ENCODE assay signal across 21 cellular contexts in genomic region chr6:36928547-36928918, GRCh38. TPM values are rescaled to one million over a fixed set of nuclear protein-coding genes. Genes with fewer than 3 reads are reported as not detected.
A peak's percentile ranks its signal among the peaks of the same experiment; 100 is the strongest.
DNase-seq lines count a peak whose midpoint lies in the region; ATAC-seq and TF ChIP-seq lines count a peak whose summit lies in the region.
"Had no signal": no experiment of that assay in that cellular context is flagged by ENCODE, and none has a peak within 500 bp of the region (broad histone marks: within the 10 kb centered on the region; RNA-seq: fewer than 3 reads in every experiment).

No MANE protein-coding gene starts in this region.

- no peak overlapping the region for H2BK120ac ChIP-seq in mesendoderm (ENCODE audit: low read depth, low read length)

- H3K4me3 ChIP-seq in HEK293 (ENCODE audit: low read depth, low read length) (no peak overlapping the region), left ventricle myocardium inferior (no peak overlapping the region), gastrocnemius medialis (peak overlapping the region in 1 of 4 donors; percentile 20), mesendoderm (ENCODE audit: low read length) (no peak overlapping the region)
- H3K4me3 ChIP-seq: GM12878 had no signal

- DNase-seq in SHP77 treated with DMSO at 0.1 percent for 48 hours (lab: John Stamatoyannopoulos, UW) = peak; percentile 35
- DNase-seq in left ventricle myocardium inferior = no peak
- DNase-seq in gastrocnemius medialis = peak; percentile 37 to 67
- no peak for DNase-seq in mesendoderm
- no peak for DNase-seq in NCI-H446 (lab: John Stamatoyannopoulos, UW)
- DNase-seq in COLO829 (ENCODE audit: low spot score) = no peak
- DNase-seq: activated CD8-positive, alpha-beta memory T cell treated with anti-CD3 and anti-CD28 coated beads, Interleukin-2, amount 10 ng/mL, durations not matched to agents 7 days and 5 days; central memory CD4-positive, alpha-beta T cell; effector memory CD4-positive, alpha-beta T cell; GF-D8; head of caudate nucleus; naive thymus-derived CD8-positive, alpha-beta T cell; NCI-H1417 treated with DMSO at 0.1 percent for 48 hours; NCI-H446 treated with DMSO at 0.1 percent for 48 hours; stimulated activated CD4-positive, alpha-beta T cell treated with anti-CD3 and anti-CD28 coated beads, Interleukin-12 subunit alpha, Interleukin-12 subunit beta, amount 100 ng/mL, for 4 hours; T-helper 9 cell had no signal

- POLR2A ChIA-PET in HEK293 (lab: Yijun Ruan, JAX) = no interaction called here

- no peak for TF ChIP-seq POLR2A in gastrocnemius medialis (IDR thresholded peaks at IDR 0.05)

- no peak overlapping the region for H4K8ac ChIP-seq in mesendoderm (ENCODE audit: low read depth, low read length)

- in situ Hi-C loops in gastrocnemius medialis (cut with MboI; ENCODE audit: low sequenced_read_pairs in 4 of 4) = no loop called here

- no peak overlapping the region for H3K56ac ChIP-seq in mesendoderm (ENCODE audit: low read length)

- no peak for TF ChIP-seq CTCF in HEK293 (tag by site-specific recombination; IDR thresholded peaks at IDR 0.05)
- no peak for TF ChIP-seq CTCF in left ventricle myocardium inferior (IDR thresholded peaks at IDR 0.05; ENCODE audit: borderline replicate concordance)
- TF ChIP-seq CTCF in gastrocnemius medialis (IDR thresholded peaks at IDR 0.05 in 4 of 5, conservative IDR thresholded peaks at IDR 0.05 in 1 of 5) = no peak

- no peaks in the 10 kb centered on the region for H3K9me3 ChIP-seq in HEK293 (ENCODE audit: control insufficient read depth, insufficient read depth, low read depth, low read length)
- no peaks in the 10 kb centered on the region for H3K9me3 ChIP-seq in left ventricle myocardium inferior (replicated peaks)
- H3K9me3 ChIP-seq in gastrocnemius medialis = no peaks in the 10 kb centered on the region

- H3K27me3 ChIP-seq in left ventricle myocardium inferior (ENCODE audit: low read depth) (no peaks in the 10 kb centered on the region), gastrocnemius medialis (no peaks in the 10 kb centered on the region), mesendoderm (ENCODE audit: insufficient read depth, low read length, poor library complexity) (no peaks in the 10 kb centered on the region)

- H3K18ac ChIP-seq in mesendoderm (ENCODE audit: low read length) = no peak overlapping the region

- intact Hi-C loops in left ventricle myocardium inferior (cut with micrococcal nuclease) (no loop called here), gastrocnemius medialis (cut with DNase I; ENCODE audit: low total_unique reads) (loop anchor here (2.0 kb wide), 1 partner anchor 52 kb away; no protein-coding TSS in a partner anchor)

- no peak overlapping the region for H4K5ac ChIP-seq in mesendoderm (ENCODE audit: low read length)

- no peak overlapping the region for H3K4me2 ChIP-seq in mesendoderm (ENCODE audit: low read length)

- H3K79me1 ChIP-seq in mesendoderm (ENCODE audit: low read length) = no peaks in the 10 kb centered on the region

- peaks cover 4% of the 10 kb centered on the region; the same call in 1 of the 2 replicates for H3K4me1 ChIP-seq in HEK293 (ENCODE audit: control insufficient read depth, insufficient read depth, low read length)
- H3K4me1 ChIP-seq in left ventricle myocardium inferior = peaks cover 37% of the 10 kb centered on the region
- H3K4me1 ChIP-seq in gastrocnemius medialis = peaks cover 38 to 40% of the 10 kb centered on the region in 2 donors
- H3K4me1 ChIP-seq in mesendoderm (ENCODE audit: control insufficient read depth, low read depth, low read length) = no peaks in the 10 kb centered on the region

- H3K4ac ChIP-seq in mesendoderm (ENCODE audit: low read depth, low read length) = no peak overlapping the region

- CTCF ChIA-PET in HEK293 (lab: Yijun Ruan, JAX) = interaction anchor here (1.5 kb wide), 1 partner anchor 90 kb away, joined by 4 read pairs; no protein-coding TSS in a partner anchor

- WGBS in mesendoderm (ENCODE audit: extremely low coverage, insufficient coverage, low lambda C conversion rate) = no CpG with 5 or more reads among the region's 7 CpGs

- no peak overlapping the region for H2BK5ac ChIP-seq in mesendoderm (ENCODE audit: low read length)

- H3K79me2 ChIP-seq in mesendoderm (ENCODE audit: control insufficient read depth, insufficient read depth, low read length) = no peaks in the 10 kb centered on the region

- no peak overlapping the region for H2BK15ac ChIP-seq in mesendoderm (replicated peaks; ENCODE audit: low read depth)

- H3K27ac ChIP-seq in HEK293 (ENCODE audit: extremely low read depth, low read depth, low read length) (no peak overlapping the region), left ventricle myocardium inferior (replicated peaks) (peak overlapping the region; percentile 71), gastrocnemius medialis (peak overlapping the region; percentile 72 to 89 (median 80)), mesendoderm (ENCODE audit: low read depth, low read length) (no peak overlapping the region)

- no peak overlapping the region for H3K23ac ChIP-seq in mesendoderm (ENCODE audit: low read length)

- H3K36me3 ChIP-seq in HEK293 (ENCODE audit: control insufficient read depth in 2 of 2, insufficient read depth in 1 of 2, low read length in 2 of 2) (peaks cover 0 to 21% of the 10 kb centered on the region in 2 experiments; a peak in 1 of 3 replicates), left ventricle myocardium inferior (peaks cover 23% of the 10 kb centered on the region), gastrocnemius medialis (peaks cover 0 to 19% of the 10 kb centered on the region in 2 donors), mesendoderm (ENCODE audit: control insufficient read depth, insufficient read depth, low read length) (no peaks in the 10 kb centered on the region)

- peak; percentile 7 to 52 for ATAC-seq in gastrocnemius medialis
- ATAC-seq: activated CD4-positive, CD25-positive, alpha-beta regulatory T cell treated with anti-CD3 and anti-CD28 coated beads, Interleukin-2, amount 50 U/mL, for 24 hours; activated CD8-positive, alpha-beta memory T cell treated with anti-CD3 and anti-CD28 coated beads, Interleukin-2, amount 10 ng/mL, durations not matched to agents 7 days and 5 days; GM12878; naive thymus-derived CD8-positive, alpha-beta T cell had no signal

- H2AK5ac ChIP-seq in mesendoderm (ENCODE audit: low read length) = no peak overlapping the region

- no peak overlapping the region for H3K9ac ChIP-seq in mesendoderm (ENCODE audit: low read length)

TF ChIP-seq in HEK293, 187 proteins besides CTCF, POLR2A, EP300 and RAD21:
- TF ChIP-seq ZNF341 (tag by site-specific recombination; IDR thresholded peaks at IDR 0.05; ENCODE audit: low read depth) (0 out of 2 replicates have a peak, but pooled peaks have one; percentile 15), ZNF768 (tag by site-specific recombination; IDR thresholded peaks at IDR 0.05) (no peak)

RNA-seq across cellular contexts. Expression of gene PI16, which starts 26.0 kb away (rescaled TPM):
- total RNA-seq in left ventricle myocardium inferior = 25.9 TPM
- 1 to 10 TPM in 3 of 4 donors, under 1 TPM in 1; 0.87 to 3.2 (median 2.5) TPM for total RNA-seq in gastrocnemius medialis
- not detected for polyA plus RNA-seq in mesendoderm (2013, experiment 1 of 2)
- not detected for polyA plus RNA-seq in mesendoderm (2013, experiment 2 of 2)
- total RNA-seq: activated T-helper 2 cell treated with anti-CD3 and anti-CD28 coated beads, Interferon-gamma antibody, Interleukin-2, Interleukin-4, amounts not matched to agents 10 μg/mL and 5 μg/mL and 100 μg/mL, durations not matched to agents 14 hours and 24 hours and 36 hours; GM12878; lung microvascular endothelial cell had no signal

RNA-seq across cellular contexts. Expression of gene C6orf89, which starts 42.8 kb away (rescaled TPM):
- 76.4 TPM for total RNA-seq in left ventricle myocardium inferior
- 10 to 100 TPM; 30.8 to 53.2 (median 38.8) TPM for total RNA-seq in gastrocnemius medialis
- polyA plus RNA-seq in mesendoderm (2013, experiment 1 of 2) = 7.4 TPM
- 7.1 TPM for polyA plus RNA-seq in mesendoderm (2013, experiment 2 of 2)

RNA-seq across cellular contexts. Expression of gene PPIL1, which starts 53.9 kb away (rescaled TPM):
- 69.1 TPM for total RNA-seq in left ventricle myocardium inferior
- total RNA-seq in gastrocnemius medialis = 10 to 100 TPM in 3 of 4 donors, 1 to 10 TPM in 1; 5.4 to 18.7 (median 16.8) TPM
- 105 TPM for polyA plus RNA-seq in mesendoderm (2013, experiment 1 of 2)
- polyA plus RNA-seq in mesendoderm (2013, experiment 2 of 2) = 104 TPM

RNA-seq across cellular contexts. Expression of gene MTCH1, which starts 57.5 kb away (rescaled TPM):
- 162 TPM for total RNA-seq in left ventricle myocardium inferior
- 100 to 1,000 TPM in 3 of 4 donors, 10 to 100 TPM in 1; 85.6 to 127 (median 116) TPM for total RNA-seq in gastrocnemius medialis
- polyA plus RNA-seq in mesendoderm (2013, experiment 1 of 2) = 117 TPM
- 118 TPM for polyA plus RNA-seq in mesendoderm (2013, experiment 2 of 2)

Comparison
In these comparisons a context has a peak if more than half of its experiments do, and no peak if none do; other contexts are left out.
1. H3K27ac ChIP-seq: peak in left ventricle myocardium inferior (single experiment) and gastrocnemius medialis (4 of 4); none in HEK293 (single experiment) and mesendoderm (single experiment).
2. DNase-seq: peak in SHP77 treated with DMSO at 0.1 percent for 48 hours (single experiment) and gastrocnemius medialis (2 of 2); none in left ventricle myocardium inferior (single experiment), mesendoderm (single experiment), NCI-H446 (0 of 2) and COLO829 (single experiment).